Comparison of ENCODE assay signal across 13 cellular contexts in genomic region chr16:50395763-50396710, GRCh38. TPM values are rescaled to one million over a fixed set of nuclear protein-coding genes. Genes with fewer than 3 reads are reported as not detected.
DNase-seq lines count a peak whose midpoint lies in the region; ATAC-seq and TF ChIP-seq lines count a peak whose summit lies in the region.
"Had no signal": no experiment of that assay in that cellular context is flagged by ENCODE, and none has a peak within 500 bp of the region (broad histone marks: within the 10 kb centered on the region; RNA-seq: fewer than 3 reads in every experiment).

No MANE protein-coding gene starts in this region.

- H3K4me3 ChIP-seq in GM12864 (ENCODE audit: low read depth, low read length): no peak overlapping the region
- H3K4me3 ChIP-seq: cardiac muscle cell, ovary, SJSA1 had no signal

- H3K4me3 Mint-ChIP-seq in activated CD4-positive, alpha-beta T cell treated with anti-CD3 and anti-CD28 coated beads, Interleukin-2, amount 10 ng/mL, durations not matched to agents 24 days and 14 days: no peak overlapping the region

- TF ChIP-seq CTCF in GM12864 (IDR thresholded peaks at IDR 0.05; ENCODE audit: low read depth, low read length, missing control alignments): no peak

- no peaks in the 10 kb centered on the region for H3K36me3 Mint-ChIP-seq in activated CD4-positive, alpha-beta T cell treated with anti-CD3 and anti-CD28 coated beads, Interleukin-2, amount 10 ng/mL, durations not matched to agents 24 days and 14 days (ENCODE audit: low read depth)

- ATAC-seq in HG02798 (IDR thresholded peaks at IDR 0.05; ENCODE audit: poor library complexity, unreplicated experiment): peak; percentile 46
- ATAC-seq in HG02623 (IDR thresholded peaks at IDR 0.05; ENCODE audit: unreplicated experiment): no peak
- ATAC-seq: left colon had no signal

- H3K9me3 Mint-ChIP-seq in activated CD4-positive, alpha-beta T cell treated with anti-CD3 and anti-CD28 coated beads, Interleukin-2, amount 10 ng/mL, durations not matched to agents 24 days and 14 days: no peaks in the 10 kb centered on the region

- H3K27me3 Mint-ChIP-seq in activated CD4-positive, alpha-beta T cell treated with anti-CD3 and anti-CD28 coated beads, Interleukin-2, amount 10 ng/mL, durations not matched to agents 24 days and 14 days: no peaks in the 10 kb centered on the region

- no peak overlapping the region for H3K27ac Mint-ChIP-seq in activated CD4-positive, alpha-beta T cell treated with anti-CD3 and anti-CD28 coated beads, Interleukin-2, amount 10 ng/mL, durations not matched to agents 24 days and 14 days

- intact Hi-C loops in activated CD4-positive, alpha-beta T cell treated with anti-CD3 and anti-CD28 coated beads, Interleukin-2, amount 10 ng/mL, durations not matched to agents 24 days and 14 days (cut with micrococcal nuclease): loop anchor here (10.0 kb wide), 1 partner anchor 249 kb away; no protein-coding TSS in a partner anchor

- H3K4me1 Mint-ChIP-seq in activated CD4-positive, alpha-beta T cell treated with anti-CD3 and anti-CD28 coated beads, Interleukin-2, amount 10 ng/mL, durations not matched to agents 24 days and 14 days: peaks cover 4% of the 10 kb centered on the region

- DNase-seq in GM12864 (ENCODE audit: low read depth): peak; percentile 60
- DNase-seq in activated CD4-positive, alpha-beta T cell treated with anti-CD3 and anti-CD28 coated beads, Interleukin-2, amount 10 ng/mL, durations not matched to agents 24 days and 14 days: peak; percentile 54
- peak; percentile 20 for DNase-seq in medulla oblongata (ENCODE audit: extremely low spot score)
- no peak for DNase-seq in cerebellar cortex (ENCODE audit: low spot score)
- DNase-seq in NCI-H345 (lab: John Stamatoyannopoulos, UW): no peak
- DNase-seq: DND-41; left colon; stimulated activated CD4-positive, alpha-beta T cell treated with anti-CD3 and anti-CD28 coated beads, Interleukin-2, amount 100 ng/mL, for 48 hours had no signal

RNA-seq across cellular contexts. Expression of gene BRD7, which starts 27.2 kb away (rescaled TPM):
- total RNA-seq in activated CD4-positive, alpha-beta T cell treated with anti-CD3 and anti-CD28 coated beads, Interleukin-2, amount 10 ng/mL, durations not matched to agents 24 days and 14 days: 92.7 and 98.8 TPM in 2 replicates

Comparison
In these comparisons a context has a peak if more than half of its experiments do, and no peak if none do; other contexts are left out.
1. DNase-seq: peak in GM12864 (single experiment), activated CD4-positive, alpha-beta T cell treated with anti-CD3 and anti-CD28 coated beads, Interleukin-2, amount 10 ng/mL, durations not matched to agents 24 days and 14 days (single experiment) and medulla oblongata (single experiment); none in cerebellar cortex (single experiment) and NCI-H345 (single experiment).